In genomic region chr11:73072935-73073481, GRCh38 we compare ENCODE assay signal across 8 cellular contexts.
DNase-seq lines count a peak whose midpoint lies in the region; ATAC-seq and TF ChIP-seq lines count a peak whose summit lies in the region.

No MANE protein-coding gene starts in this region.

- TF ChIP-seq POLR2A in vagina (IDR thresholded peaks at IDR 0.05) = no peak

- peak overlapping the region; percentile 10 for H3K4me2 ChIP-seq in BLaER1

- H3K27me3 Mint-ChIP-seq in activated T-helper 17 cell treated with anti-CD3 and anti-CD28 coated beads, Interleukin-2, amount 50 U/mL, for 72 hours = no peaks in the 10 kb centered on the region

- no peak overlapping the region for H3K9ac ChIP-seq in BLaER1

- no peaks in the 10 kb centered on the region for H3K27me3 ChIP-seq in BLaER1
- H3K27me3 ChIP-seq in vagina = no peaks in the 10 kb centered on the region

- peaks cover 22% of the 10 kb centered on the region for H3K36me3 ChIP-seq in BLaER1
- no peaks in the 10 kb centered on the region for H3K36me3 ChIP-seq in vagina

- TF ChIP-seq CTCF in vagina (IDR thresholded peaks at IDR 0.05) = no peak

- peaks cover 21% of the 10 kb centered on the region for H3K4me1 Mint-ChIP-seq in activated T-helper 17 cell treated with anti-CD3 and anti-CD28 coated beads, Interleukin-2, amount 50 U/mL, for 72 hours

- H3K9me3 ChIP-seq in BLaER1 (peaks cover 12% of the 10 kb centered on the region), vagina (no peaks in the 10 kb centered on the region)

- intact Hi-C loops in vagina (cut with DNase I) = no loop called here

- peak; percentile 15 for DNase-seq in left kidney (ENCODE audit: low read depth, low spot score)
- no peak for DNase-seq in vagina (ENCODE audit: extremely low spot score in 2 of 2)
- no peak for DNase-seq in SHP77 treated with DMSO at 0.1 percent for 48 hours (lab: John Stamatoyannopoulos, UW)
- no peak for DNase-seq in NCI-H1694 treated with DMSO at 0.1 percent for 48 hours (lab: John Stamatoyannopoulos, UW)

- H3K4me1 ChIP-seq in BLaER1 (peaks cover 12% of the 10 kb centered on the region), vagina (peaks cover 21% of the 10 kb centered on the region)

- H3K36me3 Mint-ChIP-seq in activated T-helper 17 cell treated with anti-CD3 and anti-CD28 coated beads, Interleukin-2, amount 50 U/mL, for 72 hours (ENCODE audit: low read depth) = peaks cover 8% of the 10 kb centered on the region

- no peaks in the 10 kb centered on the region for H3K9me3 Mint-ChIP-seq in activated T-helper 17 cell treated with anti-CD3 and anti-CD28 coated beads, Interleukin-2, amount 50 U/mL, for 72 hours

- H3K4me3 ChIP-seq in BLaER1 = no peak overlapping the region
- no peak overlapping the region for H3K4me3 ChIP-seq in vagina

- H3K27ac ChIP-seq in BLaER1 (0 out of 2 replicates have a peak overlapping the region, but pooled peaks have one; percentile 15), vagina (peak overlapping the region; percentile 39)

- H4K20me1 ChIP-seq in BLaER1 = peaks cover 47% of the 10 kb centered on the region; the same call in 1 of the 2 replicates

- ATAC-seq in GM18867 (IDR thresholded peaks at IDR 0.05; ENCODE audit: unreplicated experiment) (peak; percentile 68), HG03469 (IDR thresholded peaks at IDR 0.05; ENCODE audit: unreplicated experiment) (peak; percentile 42)
- peak; percentile 56 for ATAC-seq in activated T-helper 17 cell treated with anti-CD3 and anti-CD28 coated beads, Interleukin-2, amount 50 U/mL, for 72 hours (replicated peaks)

- peak overlapping the region; percentile 23 for H3K27ac Mint-ChIP-seq in activated T-helper 17 cell treated with anti-CD3 and anti-CD28 coated beads, Interleukin-2, amount 50 U/mL, for 72 hours

- peak overlapping the region; percentile 38 for H3K4me3 Mint-ChIP-seq in activated T-helper 17 cell treated with anti-CD3 and anti-CD28 coated beads, Interleukin-2, amount 50 U/mL, for 72 hours
